1 cellular context compared by ENCODE assay signal in the genomic region with DNA sequence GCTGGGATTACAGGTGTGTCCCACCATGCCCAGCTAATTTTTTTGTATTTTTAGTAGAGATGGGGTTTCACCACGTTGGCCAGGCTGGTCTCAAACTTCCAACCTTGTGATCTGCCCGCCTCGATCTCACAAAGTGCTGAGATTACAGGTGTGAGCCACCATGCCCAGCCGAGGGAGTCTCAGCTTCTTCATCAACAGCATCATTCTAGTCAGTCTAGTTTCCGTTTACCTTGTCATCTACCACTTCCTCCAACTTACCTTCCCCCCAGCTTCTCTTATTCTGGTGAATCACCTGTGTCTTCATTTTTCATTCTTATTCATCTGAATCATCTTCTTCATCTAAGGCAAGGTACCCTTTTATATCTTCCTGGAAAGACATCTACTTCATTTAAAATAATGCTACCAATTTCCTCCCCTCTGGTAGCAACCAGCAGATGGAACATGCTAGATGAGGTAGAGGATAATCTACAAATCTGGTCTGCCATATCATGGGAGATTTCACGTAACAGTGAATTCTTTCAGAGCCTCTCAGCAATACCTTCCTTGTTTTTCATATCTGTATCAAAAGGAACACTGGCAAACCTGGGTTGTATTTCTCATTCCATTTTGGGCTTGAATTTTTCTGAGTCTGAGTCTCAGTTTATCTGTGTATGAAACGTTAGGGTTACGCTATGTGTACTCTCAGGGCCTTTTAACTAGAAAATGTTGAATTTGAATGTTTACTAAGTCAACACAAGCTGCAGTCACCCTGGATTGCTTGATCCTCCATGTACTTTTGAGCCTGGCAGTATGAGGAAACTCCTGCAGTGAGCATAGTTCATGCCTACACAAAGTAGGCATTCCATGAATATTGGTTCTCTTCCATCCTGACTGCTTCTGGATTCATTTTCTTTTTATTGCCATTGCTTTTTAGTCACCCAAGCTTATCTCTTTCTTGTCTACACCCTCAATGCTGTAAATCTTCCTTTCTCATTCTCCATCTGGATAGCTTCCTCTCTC.
TF ChIP-seq lines count a peak whose summit lies in the region.

No MANE protein-coding gene starts in this region.

TF ChIP-seq in HepG2, 621 proteins besides CTCF, POLR2A, EP300 and RAD21 (continued from another document and continues in another):
- TF ChIP-seq, protein P1, sequence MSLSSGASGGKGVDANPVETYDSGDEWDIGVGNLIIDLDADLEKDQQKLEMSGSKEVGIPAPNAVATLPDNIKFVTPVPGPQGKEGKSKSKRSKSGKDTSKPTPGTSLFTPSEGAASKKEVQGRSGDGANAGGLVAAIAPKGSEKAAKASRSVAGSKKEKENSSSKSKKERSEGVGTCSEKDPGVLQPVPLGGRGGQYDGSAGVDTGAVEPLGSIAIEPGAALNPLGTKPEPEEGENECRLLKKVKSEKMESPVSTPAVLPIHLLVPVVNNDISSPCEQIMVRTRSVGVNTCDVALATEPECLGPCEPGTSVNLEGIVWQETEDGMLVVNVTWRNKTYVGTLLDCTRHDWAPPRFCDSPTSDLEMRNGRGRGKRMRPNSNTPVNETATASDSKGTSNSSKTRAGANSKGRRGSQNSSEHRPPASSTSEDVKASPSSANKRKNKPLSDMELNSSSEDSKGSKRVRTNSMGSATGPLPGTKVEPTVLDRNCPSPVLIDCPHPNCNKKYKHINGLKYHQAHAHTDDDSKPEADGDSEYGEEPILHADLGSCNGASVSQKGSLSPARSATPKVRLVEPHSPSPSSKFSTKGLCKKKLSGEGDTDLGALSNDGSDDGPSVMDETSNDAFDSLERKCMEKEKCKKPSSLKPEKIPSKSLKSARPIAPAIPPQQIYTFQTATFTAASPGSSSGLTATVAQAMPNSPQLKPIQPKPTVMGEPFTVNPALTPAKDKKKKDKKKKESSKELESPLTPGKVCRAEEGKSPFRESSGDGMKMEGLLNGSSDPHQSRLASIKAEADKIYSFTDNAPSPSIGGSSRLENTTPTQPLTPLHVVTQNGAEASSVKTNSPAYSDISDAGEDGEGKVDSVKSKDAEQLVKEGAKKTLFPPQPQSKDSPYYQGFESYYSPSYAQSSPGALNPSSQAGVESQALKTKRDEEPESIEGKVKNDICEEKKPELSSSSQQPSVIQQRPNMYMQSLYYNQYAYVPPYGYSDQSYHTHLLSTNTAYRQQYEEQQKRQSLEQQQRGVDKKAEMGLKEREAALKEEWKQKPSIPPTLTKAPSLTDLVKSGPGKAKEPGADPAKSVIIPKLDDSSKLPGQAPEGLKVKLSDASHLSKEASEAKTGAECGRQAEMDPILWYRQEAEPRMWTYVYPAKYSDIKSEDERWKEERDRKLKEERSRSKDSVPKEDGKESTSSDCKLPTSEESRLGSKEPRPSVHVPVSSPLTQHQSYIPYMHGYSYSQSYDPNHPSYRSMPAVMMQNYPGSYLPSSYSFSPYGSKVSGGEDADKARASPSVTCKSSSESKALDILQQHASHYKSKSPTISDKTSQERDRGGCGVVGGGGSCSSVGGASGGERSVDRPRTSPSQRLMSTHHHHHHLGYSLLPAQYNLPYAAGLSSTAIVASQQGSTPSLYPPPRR (CRISPR knock-in tag; IDR thresholded peaks at IDR 0.05; ENCODE audit: borderline replicate concordance): peak; percentile 93
- TF ChIP-seq ZNF605 (CRISPR knock-in tag; IDR thresholded peaks at IDR 0.05) (no peak), POGK (CRISPR knock-in tag; conservative IDR thresholded peaks at IDR 0.05) (peak; percentile 42; the same call in 1 of the 2 replicates), ZBTB4 (CRISPR knock-in tag; IDR thresholded peaks at IDR 0.05; ENCODE audit: borderline replicate concordance) (no peak), ZSCAN20 (CRISPR knock-in tag; IDR thresholded peaks at IDR 0.05; ENCODE audit: borderline replicate concordance) (0 out of 2 replicates have a peak, but pooled peaks have one; percentile 14), ZNF264 (CRISPR knock-in tag; IDR thresholded peaks at IDR 0.05) (peak; percentile 90), KAT7 (CRISPR knock-in tag; IDR thresholded peaks at IDR 0.05; ENCODE audit: borderline replicate concordance) (no peak; the same call in 1 of the 2 replicates), SNAI1 (CRISPR knock-in tag; IDR thresholded peaks at IDR 0.05; ENCODE audit: borderline replicate concordance) (no peak), RFX5 (IDR thresholded peaks at IDR 0.05; ENCODE audit: low read depth, low read length) (no peak), HMGA1 (CRISPR knock-in tag; conservative IDR thresholded peaks at IDR 0.05) (no peak), MED1 (CRISPR knock-in tag; IDR thresholded peaks at IDR 0.05) (peak; percentile 95), ZNF225 (CRISPR knock-in tag; IDR thresholded peaks at IDR 0.05) (no peak), TRAFD1 (CRISPR knock-in tag; IDR thresholded peaks at IDR 0.05; ENCODE audit: borderline replicate concordance) (peak; percentile 59; the same call in 1 of the 2 replicates), XBP1 (CRISPR knock-in tag; IDR thresholded peaks at IDR 0.05) (no peak), ZMYM4 (CRISPR knock-in tag; IDR thresholded peaks at IDR 0.05) (peak; percentile 91), THAP7 (CRISPR knock-in tag; IDR thresholded peaks at IDR 0.05) (no peak), MAZ (IDR thresholded peaks at IDR 0.05; ENCODE audit: borderline replicate concordance, low read depth, low read length) (no peak), MAZ (CRISPR knock-in tag; IDR thresholded peaks at IDR 0.05; ENCODE audit: low read depth) (no peak), TAF1 (CRISPR knock-in tag; IDR thresholded peaks at IDR 0.05) (no peak)
- TF ChIP-seq, protein P2, sequence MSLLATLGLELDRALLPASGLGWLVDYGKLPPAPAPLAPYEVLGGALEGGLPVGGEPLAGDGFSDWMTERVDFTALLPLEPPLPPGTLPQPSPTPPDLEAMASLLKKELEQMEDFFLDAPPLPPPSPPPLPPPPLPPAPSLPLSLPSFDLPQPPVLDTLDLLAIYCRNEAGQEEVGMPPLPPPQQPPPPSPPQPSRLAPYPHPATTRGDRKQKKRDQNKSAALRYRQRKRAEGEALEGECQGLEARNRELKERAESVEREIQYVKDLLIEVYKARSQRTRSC (CRISPR knock-in tag; IDR thresholded peaks at IDR 0.05; ENCODE audit: low read depth): no peak
- TF ChIP-seq, protein P3, sequence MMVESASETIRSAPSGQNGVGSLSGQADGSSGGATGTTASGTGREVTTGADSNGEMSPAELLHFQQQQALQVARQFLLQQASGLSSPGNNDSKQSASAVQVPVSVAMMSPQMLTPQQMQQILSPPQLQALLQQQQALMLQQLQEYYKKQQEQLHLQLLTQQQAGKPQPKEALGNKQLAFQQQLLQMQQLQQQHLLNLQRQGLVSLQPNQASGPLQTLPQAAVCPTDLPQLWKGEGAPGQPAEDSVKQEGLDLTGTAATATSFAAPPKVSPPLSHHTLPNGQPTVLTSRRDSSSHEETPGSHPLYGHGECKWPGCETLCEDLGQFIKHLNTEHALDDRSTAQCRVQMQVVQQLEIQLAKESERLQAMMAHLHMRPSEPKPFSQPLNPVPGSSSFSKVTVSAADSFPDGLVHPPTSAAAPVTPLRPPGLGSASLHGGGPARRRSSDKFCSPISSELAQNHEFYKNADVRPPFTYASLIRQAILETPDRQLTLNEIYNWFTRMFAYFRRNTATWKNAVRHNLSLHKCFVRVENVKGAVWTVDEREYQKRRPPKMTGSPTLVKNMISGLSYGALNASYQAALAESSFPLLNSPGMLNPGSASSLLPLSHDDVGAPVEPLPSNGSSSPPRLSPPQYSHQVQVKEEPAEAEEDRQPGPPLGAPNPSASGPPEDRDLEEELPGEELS (CRISPR knock-in tag; IDR thresholded peaks at IDR 0.05): peak; percentile 96
- TF ChIP-seq, protein P4, sequence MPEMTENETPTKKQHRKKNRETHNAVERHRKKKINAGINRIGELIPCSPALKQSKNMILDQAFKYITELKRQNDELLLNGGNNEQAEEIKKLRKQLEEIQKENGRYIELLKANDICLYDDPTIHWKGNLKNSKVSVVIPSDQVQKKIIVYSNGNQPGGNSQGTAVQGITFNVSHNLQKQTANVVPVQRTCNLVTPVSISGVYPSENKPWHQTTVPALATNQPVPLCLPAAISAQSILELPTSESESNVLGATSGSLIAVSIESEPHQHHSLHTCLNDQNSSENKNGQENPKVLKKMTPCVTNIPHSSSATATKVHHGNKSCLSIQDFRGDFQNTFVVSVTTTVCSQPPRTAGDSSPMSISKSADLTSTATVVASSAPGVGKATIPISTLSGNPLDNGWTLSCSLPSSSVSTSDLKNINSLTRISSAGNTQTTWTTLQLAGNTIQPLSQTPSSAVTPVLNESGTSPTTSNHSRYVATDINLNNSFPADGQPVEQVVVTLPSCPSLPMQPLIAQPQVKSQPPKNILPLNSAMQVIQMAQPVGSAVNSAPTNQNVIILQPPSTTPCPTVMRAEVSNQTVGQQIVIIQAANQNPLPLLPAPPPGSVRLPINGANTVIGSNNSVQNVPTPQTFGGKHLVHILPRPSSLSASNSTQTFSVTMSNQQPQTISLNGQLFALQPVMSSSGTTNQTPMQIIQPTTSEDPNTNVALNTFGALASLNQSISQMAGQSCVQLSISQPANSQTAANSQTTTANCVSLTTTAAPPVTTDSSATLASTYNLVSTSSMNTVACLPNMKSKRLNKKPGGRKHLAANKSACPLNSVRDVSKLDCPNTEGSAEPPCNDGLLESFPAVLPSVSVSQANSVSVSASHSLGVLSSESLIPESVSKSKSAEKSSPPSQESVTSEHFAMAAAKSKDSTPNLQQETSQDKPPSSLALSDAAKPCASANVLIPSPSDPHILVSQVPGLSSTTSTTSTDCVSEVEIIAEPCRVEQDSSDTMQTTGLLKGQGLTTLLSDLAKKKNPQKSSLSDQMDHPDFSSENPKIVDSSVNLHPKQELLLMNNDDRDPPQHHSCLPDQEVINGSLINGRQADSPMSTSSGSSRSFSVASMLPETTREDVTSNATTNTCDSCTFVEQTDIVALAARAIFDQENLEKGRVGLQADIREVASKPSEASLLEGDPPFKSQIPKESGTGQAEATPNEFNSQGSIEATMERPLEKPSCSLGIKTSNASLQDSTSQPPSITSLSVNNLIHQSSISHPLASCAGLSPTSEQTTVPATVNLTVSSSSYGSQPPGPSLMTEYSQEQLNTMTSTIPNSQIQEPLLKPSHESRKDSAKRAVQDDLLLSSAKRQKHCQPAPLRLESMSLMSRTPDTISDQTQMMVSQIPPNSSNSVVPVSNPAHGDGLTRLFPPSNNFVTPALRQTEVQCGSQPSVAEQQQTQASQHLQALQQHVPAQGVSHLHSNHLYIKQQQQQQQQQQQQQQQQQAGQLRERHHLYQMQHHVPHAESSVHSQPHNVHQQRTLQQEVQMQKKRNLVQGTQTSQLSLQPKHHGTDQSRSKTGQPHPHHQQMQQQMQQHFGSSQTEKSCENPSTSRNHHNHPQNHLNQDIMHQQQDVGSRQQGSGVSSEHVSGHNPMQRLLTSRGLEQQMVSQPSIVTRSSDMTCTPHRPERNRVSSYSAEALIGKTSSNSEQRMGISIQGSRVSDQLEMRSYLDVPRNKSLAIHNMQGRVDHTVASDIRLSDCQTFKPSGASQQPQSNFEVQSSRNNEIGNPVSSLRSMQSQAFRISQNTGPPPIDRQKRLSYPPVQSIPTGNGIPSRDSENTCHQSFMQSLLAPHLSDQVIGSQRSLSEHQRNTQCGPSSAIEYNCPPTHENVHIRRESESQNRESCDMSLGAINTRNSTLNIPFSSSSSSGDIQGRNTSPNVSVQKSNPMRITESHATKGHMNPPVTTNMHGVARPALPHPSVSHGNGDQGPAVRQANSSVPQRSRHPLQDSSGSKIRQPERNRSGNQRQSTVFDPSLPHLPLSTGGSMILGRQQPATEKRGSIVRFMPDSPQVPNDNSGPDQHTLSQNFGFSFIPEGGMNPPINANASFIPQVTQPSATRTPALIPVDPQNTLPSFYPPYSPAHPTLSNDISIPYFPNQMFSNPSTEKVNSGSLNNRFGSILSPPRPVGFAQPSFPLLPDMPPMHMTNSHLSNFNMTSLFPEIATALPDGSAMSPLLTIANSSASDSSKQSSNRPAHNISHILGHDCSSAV (CRISPR knock-in tag; IDR thresholded peaks at IDR 0.05; ENCODE audit: borderline replicate concordance): no peak
